In genomic region chr22:50229370-50229769, GRCh38 we compare ENCODE assay signal across 36 cellular contexts.
"Had no signal": no experiment of that assay in that cellular context is flagged by ENCODE, and none has a peak within 500 bp of the region (broad histone marks: within the 10 kb centered on the region; RNA-seq: fewer than 3 reads in every experiment).

No MANE protein-coding gene starts in this region.

- DNase-seq: activated B cell treated with CpG ODN at 0.5 μM for 24 hours; activated CD4-positive, alpha-beta memory T cell treated with anti-CD3 and anti-CD28 coated beads, Interleukin-2, amount 10 ng/mL, durations not matched to agents 7 days and 5 days; activated CD4-positive, alpha-beta T cell treated with anti-CD3 and anti-CD28 coated beads for 4 hours; activated CD4-positive, alpha-beta T cell treated with anti-CD3 and anti-CD28 coated beads, Interleukin-2, amount 50 U/mL, for 1 hour; activated CD4-positive, CD25-positive, alpha-beta regulatory T cell treated with anti-CD3 and anti-CD28 coated beads, Interleukin-2, amount 50 U/mL, for 72 hours; activated CD8-positive, alpha-beta memory T cell treated with anti-CD3 and anti-CD28 coated beads, Interleukin-2, amount 50 U/mL, for 4 hours; activated effector memory CD4-positive, alpha-beta T cell treated with Interleukin-2 at 50 U/mL for 16 hours; activated naive CD4-positive, alpha-beta T cell treated with anti-CD3 and anti-CD28 coated beads, Interleukin-2, amount 50 U/mL, for 16 hours; activated naive CD8-positive, alpha-beta T cell treated with anti-CD3 and anti-CD28 coated beads, Interleukin-2, amount 10 ng/mL, durations not matched to agents 7 days and 5 days; activated T-cell treated with anti-CD3 and anti-CD28 coated beads for 4 hours; activated T-cell treated with anti-CD3 and anti-CD28 coated beads, Interleukin-2, amount 50 U/mL, for 4 hours; amygdala; MM.1S; MV-4-11; NCI-H1092; NCI-H1436 treated with DMSO at 0.1 percent for 48 hours; NCI-H1694 treated with DMSO at 0.1 percent for 48 hours; NCI-H2029; NCI-H345; NCI-H526; NCI-H748 treated with DMSO at 0.1 percent for 48 hours; NK-92 treated with Interleukin-12 subunit alpha and Interleukin-12 subunit beta, amount 100 ng/mL, for 24 hours; PC-3; Peyer's patch; RPMI8226; SIG-M5; SW 1271; T-helper 1 cell; T-helper 2 cell; T-helper 9 cell had no signal

- H3K27me3 ChIP-seq: ascending aorta, cardiac muscle cell, Peyer's patch had no signal

- H3K4me1 ChIP-seq: ascending aorta, Peyer's patch had no signal

- H3K27me3 Mint-ChIP-seq: activated B cell treated with CpG ODN at 0.5 μM for 24 hours; activated CD4-positive, alpha-beta memory T cell treated with anti-CD3 and anti-CD28 coated beads, Interleukin-2, amount 10 ng/mL, durations not matched to agents 7 days and 5 days; activated naive CD8-positive, alpha-beta T cell treated with anti-CD3 and anti-CD28 coated beads, Interleukin-2, amount 10 ng/mL, durations not matched to agents 7 days and 5 days; central memory CD8-positive, alpha-beta T cell had no signal

- H3K4me2 ChIP-seq: KMS-11 had no signal

- H3K9ac ChIP-seq: KMS-11 had no signal

- H3K4me3 ChIP-seq: ascending aorta, cardiac muscle cell, Peyer's patch had no signal

- H3K9me3 Mint-ChIP-seq: activated B cell treated with CpG ODN at 0.5 μM for 24 hours; activated CD4-positive, alpha-beta memory T cell treated with anti-CD3 and anti-CD28 coated beads, Interleukin-2, amount 10 ng/mL, durations not matched to agents 7 days and 5 days; activated naive CD8-positive, alpha-beta T cell treated with anti-CD3 and anti-CD28 coated beads, Interleukin-2, amount 10 ng/mL, durations not matched to agents 7 days and 5 days; activated T-cell treated with anti-CD3 and anti-CD28 coated beads, Interleukin-2, amount 50 U/mL, for 4 hours; activated T-helper 1 cell treated with anti-CD3 and anti-CD28 coated beads, Interleukin-12 subunit alpha, Interleukin-12 subunit beta, Interleukin-2, Interleukin-4 antibody, amounts not matched to agents 30 ng/mL and 10 ng/mL and 1 ng/mL, durations not matched to agents 14 hours and 24 hours and 36 hours; central memory CD8-positive, alpha-beta T cell had no signal

- ATAC-seq: activated T-cell treated with anti-CD3 and anti-CD28 coated beads, Interleukin-2, amount 50 U/mL, for 4 hours; PC-3 had no signal

- H3K27ac ChIP-seq: ascending aorta, cardiac muscle cell, KMS-11, Peyer's patch, VCaP had no signal

- H3K9me3 ChIP-seq: ascending aorta, Peyer's patch had no signal

- H3K4me3 Mint-ChIP-seq: activated B cell treated with CpG ODN at 0.5 μM for 24 hours; activated CD4-positive, alpha-beta memory T cell treated with anti-CD3 and anti-CD28 coated beads, Interleukin-2, amount 10 ng/mL, durations not matched to agents 7 days and 5 days; activated naive CD8-positive, alpha-beta T cell treated with anti-CD3 and anti-CD28 coated beads, Interleukin-2, amount 10 ng/mL, durations not matched to agents 7 days and 5 days; activated T-cell treated with anti-CD3 and anti-CD28 coated beads, Interleukin-2, amount 50 U/mL, for 4 hours; activated T-helper 1 cell treated with anti-CD3 and anti-CD28 coated beads, Interleukin-12 subunit alpha, Interleukin-12 subunit beta, Interleukin-2, Interleukin-4 antibody, amounts not matched to agents 30 ng/mL and 10 ng/mL and 1 ng/mL, durations not matched to agents 14 hours and 24 hours and 36 hours; central memory CD8-positive, alpha-beta T cell had no signal

- H3K4me1 Mint-ChIP-seq: activated B cell treated with CpG ODN at 0.5 μM for 24 hours; activated CD4-positive, alpha-beta memory T cell treated with anti-CD3 and anti-CD28 coated beads, Interleukin-2, amount 10 ng/mL, durations not matched to agents 7 days and 5 days; activated naive CD8-positive, alpha-beta T cell treated with anti-CD3 and anti-CD28 coated beads, Interleukin-2, amount 10 ng/mL, durations not matched to agents 7 days and 5 days had no signal

- H3K27ac Mint-ChIP-seq: activated B cell treated with CpG ODN at 0.5 μM for 24 hours; activated CD4-positive, alpha-beta memory T cell treated with anti-CD3 and anti-CD28 coated beads, Interleukin-2, amount 10 ng/mL, durations not matched to agents 7 days and 5 days; activated T-helper 1 cell treated with anti-CD3 and anti-CD28 coated beads, Interleukin-12 subunit alpha, Interleukin-12 subunit beta, Interleukin-2, Interleukin-4 antibody, amounts not matched to agents 30 ng/mL and 10 ng/mL and 1 ng/mL, durations not matched to agents 14 hours and 24 hours and 36 hours had no signal
